ENCODE assay signal across 1 cellular context in the genomic region with DNA sequence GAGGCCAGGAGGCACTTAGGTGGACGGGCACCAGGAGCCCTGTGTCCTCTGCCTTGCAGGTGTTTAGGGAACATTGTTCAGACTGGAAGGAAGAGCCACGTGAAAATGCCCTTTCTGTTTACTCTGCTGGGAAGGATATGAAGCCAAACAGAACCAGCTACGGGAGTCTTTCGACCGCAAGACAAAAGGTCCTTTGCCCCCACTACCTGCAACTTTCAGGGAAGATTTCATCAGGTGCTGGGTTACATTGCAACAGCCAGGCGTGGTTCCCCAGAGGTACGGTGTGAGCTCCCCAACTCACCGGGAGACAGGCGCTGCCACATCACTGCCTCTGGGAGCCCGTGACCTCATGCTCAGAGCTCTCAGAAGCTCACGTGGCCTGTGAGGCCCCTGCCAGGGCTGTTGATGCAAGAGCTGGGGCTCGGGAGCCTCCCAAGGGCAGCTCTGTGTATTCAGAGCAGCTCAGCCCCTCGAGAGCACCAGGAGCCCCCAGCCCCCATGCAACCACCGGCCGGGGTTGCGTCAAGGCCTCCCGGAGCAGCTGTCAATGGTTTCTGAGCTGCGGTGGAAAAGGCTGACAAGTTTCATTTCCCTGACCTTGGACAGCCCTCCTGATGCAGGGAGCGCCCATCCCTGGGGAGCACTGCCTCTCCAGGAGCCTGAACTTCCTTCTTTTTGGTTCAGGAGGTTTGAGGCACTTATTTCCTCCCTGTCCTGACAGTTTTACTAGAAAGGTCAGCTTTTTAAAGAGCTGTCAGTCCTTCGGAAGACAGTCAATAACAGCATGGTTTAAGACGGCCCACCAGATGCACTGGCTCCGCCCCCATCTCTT.
A peak's percentile ranks its signal among the peaks of the same experiment; 100 is the strongest.
TF ChIP-seq lines count a peak whose summit lies in the region.

No MANE protein-coding gene starts in this region.

TF ChIP-seq in IMR-90, 13 proteins besides CTCF, POLR2A, EP300 and RAD21 (continued from another document):
- TF ChIP-seq CEBPB (IDR thresholded peaks at IDR 0.05; ENCODE audit: low read depth, low read length) = peak; percentile 95
- TF ChIP-seq, protein P1, sequence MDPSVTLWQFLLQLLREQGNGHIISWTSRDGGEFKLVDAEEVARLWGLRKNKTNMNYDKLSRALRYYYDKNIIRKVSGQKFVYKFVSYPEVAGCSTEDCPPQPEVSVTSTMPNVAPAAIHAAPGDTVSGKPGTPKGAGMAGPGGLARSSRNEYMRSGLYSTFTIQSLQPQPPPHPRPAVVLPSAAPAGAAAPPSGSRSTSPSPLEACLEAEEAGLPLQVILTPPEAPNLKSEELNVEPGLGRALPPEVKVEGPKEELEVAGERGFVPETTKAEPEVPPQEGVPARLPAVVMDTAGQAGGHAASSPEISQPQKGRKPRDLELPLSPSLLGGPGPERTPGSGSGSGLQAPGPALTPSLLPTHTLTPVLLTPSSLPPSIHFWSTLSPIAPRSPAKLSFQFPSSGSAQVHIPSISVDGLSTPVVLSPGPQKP (IDR thresholded peaks at IDR 0.05; ENCODE audit: borderline replicate concordance, low read depth, low read length) = no peak
- TF ChIP-seq BHLHE40 (IDR thresholded peaks at IDR 0.05; ENCODE audit: low read depth, low read length) = peak; percentile 94
- no peak for TF ChIP-seq SMC3 (IDR thresholded peaks at IDR 0.05; ENCODE audit: low read depth, low read length)
- no peak for TF ChIP-seq RFX5 (IDR thresholded peaks at IDR 0.05; ENCODE audit: low read depth, low read length)
- TF ChIP-seq MAFK (IDR thresholded peaks at IDR 0.05; ENCODE audit: low read depth, low read length) = no peak
- no peak for TF ChIP-seq CHD1 (IDR thresholded peaks at IDR 0.05; ENCODE audit: low read depth, low read length)
- peak; percentile 16; the same call in 1 of the 2 replicates for TF ChIP-seq FOS (IDR thresholded peaks at IDR 0.05; ENCODE audit: low read depth, low read length)
TF ChIP-seq in IMR-90: peak in this region for 6.
